Comparison of ENCODE assay signal across 19 cellular contexts in the genomic region with DNA sequence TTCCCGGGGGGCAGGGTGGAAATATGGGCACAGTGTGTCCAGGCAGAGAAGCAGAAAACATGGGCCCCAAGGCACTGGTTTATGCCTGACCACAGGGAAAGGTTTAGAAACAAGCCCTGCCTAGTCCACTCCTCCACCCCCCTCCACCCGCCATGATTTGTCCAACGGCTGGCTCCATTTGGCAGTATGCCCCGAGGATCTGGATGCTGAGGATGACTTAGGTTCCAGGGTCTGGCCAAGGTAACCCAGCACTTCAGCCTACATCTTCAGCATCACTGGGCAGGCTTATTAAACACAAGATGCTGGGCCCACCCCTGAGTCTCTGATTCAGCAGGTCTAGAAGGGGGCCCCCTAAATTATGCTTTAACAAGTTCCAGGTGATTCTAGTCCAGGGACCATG.
A peak's percentile ranks its signal among the peaks of the same experiment; 100 is the strongest.
DNase-seq lines count a peak whose midpoint lies in the region; ATAC-seq and TF ChIP-seq lines count a peak whose summit lies in the region.
"Had no signal": no experiment of that assay in that cellular context is flagged by ENCODE, and none has a peak within 500 bp of the region (broad histone marks: within the 10 kb centered on the region; RNA-seq: fewer than 3 reads in every experiment).

No MANE protein-coding gene starts in this region.

- no peaks in the 10 kb centered on the region for H3K9me3 Mint-ChIP-seq in stimulated activated naive CD8-positive, alpha-beta T cell treated with anti-CD3 and anti-CD28 coated beads, Interleukin-15, amount 100 ng/mL, for 72 hours

- no peaks in the 10 kb centered on the region for H3K27me3 ChIP-seq in colonic mucosa
- H3K27me3 ChIP-seq: MG63 had no signal

- no peak overlapping the region for H3K27ac ChIP-seq in colonic mucosa
- H3K27ac ChIP-seq: 22Rv1, HL-60, SK-N-MC had no signal

- no peak for TF ChIP-seq CTCF in colonic mucosa (IDR thresholded peaks at IDR 0.05)

- H3K27me3 Mint-ChIP-seq in stimulated activated naive CD8-positive, alpha-beta T cell treated with anti-CD3 and anti-CD28 coated beads, Interleukin-15, amount 100 ng/mL, for 72 hours = no peaks in the 10 kb centered on the region
- H3K27me3 Mint-ChIP-seq in T-helper 17 cell = no peaks in the 10 kb centered on the region

- H3K9me3 ChIP-seq in T-helper 17 cell (ENCODE audit: control insufficient read depth, low read length, poor library complexity, severe bottlenecking) (no peaks in the 10 kb centered on the region), colonic mucosa (no peaks in the 10 kb centered on the region)
- H3K9me3 ChIP-seq: MG63 had no signal

- no peak overlapping the region for H3K4me3 ChIP-seq in colonic mucosa
- H3K4me3 ChIP-seq: MG63, SK-N-MC had no signal

- ATAC-seq in stimulated activated naive CD8-positive, alpha-beta T cell treated with anti-CD3 and anti-CD28 coated beads, Interleukin-15, amount 100 ng/mL, for 72 hours = peak; percentile 12
- no peak for ATAC-seq in stimulated activated naive CD8-positive, alpha-beta T cell treated with anti-CD3 and anti-CD28 coated beads, Interleukin-15, Interleukin-2, amounts not matched to agents 100 U/mL and 50 U/mL, for 24 hours
- ATAC-seq in T-helper 17 cell = no peak

- DNase-seq in DMS 273 (lab: John Stamatoyannopoulos, UW; ENCODE audit: unreplicated experiment) (peak; percentile 47), DMS 273 treated with DMSO at 0.1 percent for 48 hours (lab: John Stamatoyannopoulos, UW) (no peak), T-helper 17 cell (no peak), colonic mucosa (no peak), NCI-H226 (no peak), NCI-H524 (lab: John Stamatoyannopoulos, UW) (no peak)
- DNase-seq in stimulated activated naive CD8-positive, alpha-beta T cell treated with anti-CD3 and anti-CD28 coated beads, Interleukin-15, amount 100 ng/mL, for 72 hours = no peak
- no peak for DNase-seq in stimulated activated naive CD8-positive, alpha-beta T cell treated with anti-CD3 and anti-CD28 coated beads, Interleukin-15, Interleukin-2, amounts not matched to agents 100 U/mL and 50 U/mL, for 24 hours
- DNase-seq: Calu3, MG63, NCI-H1694, NCI-H2029 treated with DMSO at 0.1 percent for 48 hours, NCI-H2171 treated with DMSO at 0.1 percent for 48 hours, NCI-H526, SHP77 treated with DMSO at 0.1 percent for 48 hours, T-helper 2 cell had no signal

- H3K36me3 ChIP-seq in colonic mucosa = no peaks in the 10 kb centered on the region

- H3K4me3 Mint-ChIP-seq in stimulated activated naive CD8-positive, alpha-beta T cell treated with anti-CD3 and anti-CD28 coated beads, Interleukin-15, amount 100 ng/mL, for 72 hours = no peak overlapping the region
- H3K4me3 Mint-ChIP-seq in T-helper 17 cell = no peak overlapping the region

- intact Hi-C loops in colonic mucosa (cut with DNase I) = loop anchor here (2.0 kb wide), 1 partner anchor 165 kb away; no protein-coding TSS in a partner anchor

- no peaks in the 10 kb centered on the region for H3K36me3 Mint-ChIP-seq in T-helper 17 cell (ENCODE audit: low read depth)

- peaks cover 45% of the 10 kb centered on the region for H3K4me1 Mint-ChIP-seq in stimulated activated naive CD8-positive, alpha-beta T cell treated with anti-CD3 and anti-CD28 coated beads, Interleukin-15, amount 100 ng/mL, for 72 hours
- peaks cover 10% of the 10 kb centered on the region for H3K4me1 Mint-ChIP-seq in T-helper 17 cell

- H3K27ac Mint-ChIP-seq in stimulated activated naive CD8-positive, alpha-beta T cell treated with anti-CD3 and anti-CD28 coated beads, Interleukin-15, amount 100 ng/mL, for 72 hours = no peak overlapping the region
- peak overlapping the region; percentile 62 for H3K27ac Mint-ChIP-seq in T-helper 17 cell

- no peak overlapping the region for H3K9ac ChIP-seq in colonic mucosa (ENCODE audit: low read depth in 2 of 2, low read length in 2 of 2)

- no peaks in the 10 kb centered on the region for H3K4me1 ChIP-seq in colonic mucosa
